In genomic region chr1:180909462-180909976, GRCh38 we compare ENCODE assay signal across 12 cellular contexts. TPM values are rescaled to one million over a fixed set of nuclear protein-coding genes. Genes with fewer than 3 reads are reported as not detected.
A peak's percentile ranks its signal among the peaks of the same experiment; 100 is the strongest.
DNase-seq lines count a peak whose midpoint lies in the region; ATAC-seq and TF ChIP-seq lines count a peak whose summit lies in the region.
"Had no signal": no experiment of that assay in that cellular context is flagged by ENCODE, and none has a peak within 500 bp of the region (broad histone marks: within the 10 kb centered on the region; RNA-seq: fewer than 3 reads in every experiment).

No MANE protein-coding gene starts in this region.

- H3K4me3 Mint-ChIP-seq in chondrocyte (ENCODE audit: unreplicated experiment) = no peak overlapping the region
- H3K4me3 Mint-ChIP-seq: activated naive CD8-positive, alpha-beta T cell treated with anti-CD3 and anti-CD28 coated beads, Interleukin-2, amount 10 ng/mL, durations not matched to agents 7 days and 5 days; type B pancreatic cell had no signal

- no peak overlapping the region for H3K27ac Mint-ChIP-seq in chondrocyte (ENCODE audit: unreplicated experiment)
- H3K27ac Mint-ChIP-seq: activated naive CD8-positive, alpha-beta T cell treated with anti-CD3 and anti-CD28 coated beads, Interleukin-2, amount 10 ng/mL, durations not matched to agents 7 days and 5 days; type B pancreatic cell had no signal

- H3K9me3 Mint-ChIP-seq in chondrocyte (ENCODE audit: low read depth) = no peaks in the 10 kb centered on the region
- H3K9me3 Mint-ChIP-seq: type B pancreatic cell had no signal

- H3K4me1 Mint-ChIP-seq in chondrocyte (ENCODE audit: low read depth) = peaks cover 20% of the 10 kb centered on the region

- no peak for TF ChIP-seq CTCF in chondrocyte (IDR thresholded peaks at IDR 0.05)

- ATAC-seq in GM19043 (IDR thresholded peaks at IDR 0.05; ENCODE audit: low read depth, unreplicated experiment) (peak; percentile 52), GM21825 (IDR thresholded peaks at IDR 0.05; ENCODE audit: unreplicated experiment) (peak; percentile 54), HG03175 (IDR thresholded peaks at IDR 0.05; ENCODE audit: unreplicated experiment) (peak; percentile 51)

- no peaks in the 10 kb centered on the region for H3K27me3 Mint-ChIP-seq in chondrocyte (ENCODE audit: low read depth)

- DNase-seq in ACHN = peak; percentile 19
- no peak for DNase-seq in OCI-M2 (lab: John Stamatoyannopoulos, UW; ENCODE audit: unreplicated experiment)
- DNase-seq in chondrocyte (ENCODE audit: low spot score) = no peak
- no peak for DNase-seq in kidney glomerular epithelial cell (lab: John Stamatoyannopoulos, UW)
- DNase-seq in NCI-H1436 (lab: John Stamatoyannopoulos, UW) = no peak
- DNase-seq: activated naive CD8-positive, alpha-beta T cell treated with anti-CD3 and anti-CD28 coated beads, Interleukin-2, amount 10 ng/mL, durations not matched to agents 7 days and 5 days; NCI-H446; spleen had no signal

- H3K36me3 Mint-ChIP-seq in chondrocyte (ENCODE audit: low read depth) = no peaks in the 10 kb centered on the region
- H3K36me3 Mint-ChIP-seq: type B pancreatic cell had no signal

- in situ Hi-C loops in ACHN (cut with HindIII; ENCODE audit: low pct_ligation_motif_present, low pct_unique_long_range_greater_than_20kb, low sequenced_read_pairs) = loop anchor here (25.0 kb wide), 1 partner anchor 253 kb away; no protein-coding TSS in a partner anchor

RNA-seq across cellular contexts. Expression of gene KIAA1614, which starts 3.2 kb away (rescaled TPM):
- 5.3 to 8.4 TPM (median 8.2 TPM) in 3 replicates for total RNA-seq in chondrocyte
